Comparison of ENCODE assay signal across 19 cellular contexts in genomic region chr7:112360681-112361080, GRCh38.
DNase-seq lines count a peak whose midpoint lies in the region; ATAC-seq and TF ChIP-seq lines count a peak whose summit lies in the region.
"Had no signal": no experiment of that assay in that cellular context is flagged by ENCODE, and none has a peak within 500 bp of the region (broad histone marks: within the 10 kb centered on the region; RNA-seq: fewer than 3 reads in every experiment).

No MANE protein-coding gene starts in this region.

- TF ChIP-seq CTCF in breast epithelium (IDR thresholded peaks at IDR 0.05) (no peak), MCF 10A (IDR thresholded peaks at IDR 0.05; ENCODE audit: unreplicated experiment) (no peak)

- no peaks in the 10 kb centered on the region for H3K9me3 Mint-ChIP-seq in MCF 10A (ENCODE audit: unreplicated experiment)
- H3K9me3 Mint-ChIP-seq: CD8-positive, alpha-beta memory T cell had no signal

- no peak overlapping the region for H3K27ac Mint-ChIP-seq in MCF 10A (ENCODE audit: low read depth, unreplicated experiment)
- H3K27ac Mint-ChIP-seq: CD8-positive, alpha-beta memory T cell had no signal

- no peak overlapping the region for H3K18ac ChIP-seq in trophoblast cell (ENCODE audit: low read length)

- CTCF ChIA-PET in MCF 10A (lab: Yijun Ruan, JAX) = interaction anchor here (0.6 to 0.7 kb wide), 2 partner anchors 63 to 433 kb away, joined by 3 read pairs; no protein-coding TSS in a partner anchor

- in situ Hi-C loops in ACHN (cut with HindIII; ENCODE audit: low pct_ligation_motif_present, low pct_unique_long_range_greater_than_20kb, low sequenced_read_pairs) = no loop called here

- H3K9ac ChIP-seq in trophoblast cell (ENCODE audit: low read length) = no peak overlapping the region

- no peaks in the 10 kb centered on the region for H3K27me3 ChIP-seq in breast epithelium
- no peaks in the 10 kb centered on the region for H3K27me3 ChIP-seq in trophoblast cell (ENCODE audit: insufficient read depth, low read length)
- H3K27me3 ChIP-seq: SJCRH30 had no signal

- H3K4me3 Mint-ChIP-seq in MCF 10A (ENCODE audit: unreplicated experiment) = no peak overlapping the region
- H3K4me3 Mint-ChIP-seq: CD8-positive, alpha-beta memory T cell had no signal

- H3K4me2 ChIP-seq in trophoblast cell (ENCODE audit: low read length) = no peak overlapping the region

- no peaks in the 10 kb centered on the region for H3K27me3 Mint-ChIP-seq in MCF 10A (ENCODE audit: insufficient read depth, unreplicated experiment)

- DNase-seq in breast epithelium (ENCODE audit: low spot score in 2 of 2) = peak in 1 of 2 donors; percentile 32
- no peak for DNase-seq in MCF 10A (ENCODE audit: unreplicated experiment)
- peak; percentile 65 for DNase-seq in fibroblast of gingiva (ENCODE audit: low read depth)
- DNase-seq in trophoblast cell = peak; percentile 31 to 76
- DNase-seq in ACHN = no peak
- no peak for DNase-seq in activated naive CD4-positive, alpha-beta T cell (lab: John Stamatoyannopoulos, UW)
- DNase-seq in OCI-M2 (lab: John Stamatoyannopoulos, UW; ENCODE audit: unreplicated experiment) = no peak
- DNase-seq: 8988T; Calu3; CD8-positive, alpha-beta memory T cell; DMS153; Kasumi-1; NCI-H1092; NCI-H1436; NCI-H187 treated with DMSO at 0.1 percent for 48 hours; NCI-H2107; SJCRH30 had no signal

- no peaks in the 10 kb centered on the region for H3K4me1 Mint-ChIP-seq in MCF 10A (ENCODE audit: insufficient read depth, unreplicated experiment)
- H3K4me1 Mint-ChIP-seq: CD8-positive, alpha-beta memory T cell had no signal

- TF ChIP-seq POLR2A in breast epithelium (IDR thresholded peaks at IDR 0.05) = no peak

- no peak overlapping the region for H3K14ac ChIP-seq in trophoblast cell (ENCODE audit: low read length)

- no peak overlapping the region for H3K23ac ChIP-seq in trophoblast cell (ENCODE audit: low read length)

- peaks cover 0 to 3% of the 10 kb centered on the region in 2 donors for H3K4me1 ChIP-seq in breast epithelium
- peaks cover 0 to 2% of the 10 kb centered on the region in 2 experiments for H3K4me1 ChIP-seq in trophoblast cell (ENCODE audit: control insufficient read depth in 1 of 2, insufficient read depth in 2 of 2, low read length in 2 of 2)
- H3K4me1 ChIP-seq: SJCRH30 had no signal

- H4K12ac ChIP-seq in trophoblast cell (ENCODE audit: low read depth, low read length) = no peak overlapping the region

- H3K36me3 ChIP-seq in breast epithelium (no peaks in the 10 kb centered on the region), trophoblast cell (ENCODE audit: control insufficient read depth in 1 of 2, insufficient read depth in 2 of 2, low read length in 2 of 2) (no peaks in the 10 kb centered on the region)
- H3K36me3 ChIP-seq: SJCRH30 had no signal

- H4K8ac ChIP-seq in trophoblast cell (ENCODE audit: low read depth, low read length) = no peak overlapping the region

- no peak overlapping the region for H2BK120ac ChIP-seq in trophoblast cell (ENCODE audit: insufficient read depth, low read length, poor library complexity)

- no peaks in the 10 kb centered on the region for H3K79me1 ChIP-seq in trophoblast cell (ENCODE audit: low read length)

- no peaks in the 10 kb centered on the region for H3K36me3 Mint-ChIP-seq in MCF 10A (ENCODE audit: insufficient read depth, unreplicated experiment)
- H3K36me3 Mint-ChIP-seq: CD8-positive, alpha-beta memory T cell had no signal

- H3K79me2 ChIP-seq in trophoblast cell (ENCODE audit: control insufficient read depth, insufficient read depth, low read length, poor library complexity) = no peaks in the 10 kb centered on the region

- no peak overlapping the region for H2AFZ ChIP-seq in trophoblast cell (ENCODE audit: insufficient read depth, low read length, poor library complexity)

- no CpG with 5 or more reads among the region's 8 CpGs for whole genome bisulfite sequencing in trophoblast cell (ENCODE audit: extremely low coverage, insufficient coverage, insufficient read length)

- H3K9me3 ChIP-seq in breast epithelium = no peaks in the 10 kb centered on the region
- no peaks in the 10 kb centered on the region for H3K9me3 ChIP-seq in trophoblast cell (ENCODE audit: insufficient read depth, low read depth, low read length)
- H3K9me3 ChIP-seq: SJCRH30 had no signal

- H2BK5ac ChIP-seq in trophoblast cell (ENCODE audit: low read depth, low read length, poor library complexity) = no peak overlapping the region

- no TSS peak for BruUV-seq in MCF 10A (replicated peaks; lab: Mats Ljungman, UMichigan)

- H4K91ac ChIP-seq in trophoblast cell (ENCODE audit: low read depth, low read length) = no peak overlapping the region

- intact Hi-C loops in breast epithelium (cut with DNase I; ENCODE audit: low total_unique reads) (no loop called here), MCF 10A (cut with micrococcal nuclease) (no loop called here)

- H3K4me3 ChIP-seq in breast epithelium = peak overlapping the region in 1 of 3 donors; percentile 15
- H3K4me3 ChIP-seq in trophoblast cell (ENCODE audit: low read depth, low read length) = no peak overlapping the region
- H3K4me3 ChIP-seq: SJCRH30 had no signal

- no peak overlapping the region for H2BK12ac ChIP-seq in trophoblast cell (ENCODE audit: low read length)

- no peak overlapping the region for H2AK5ac ChIP-seq in trophoblast cell (ENCODE audit: low read length)

- POLR2A ChIA-PET in MCF 10A (lab: Yijun Ruan, JAX) = interaction anchor here (1.1 kb wide), 1 partner anchor 21 kb away, joined by 4 read pairs; no protein-coding TSS in a partner anchor

- H3K27ac ChIP-seq in breast epithelium = peak overlapping the region; percentile 65 to 67
- H3K27ac ChIP-seq in trophoblast cell (ENCODE audit: low read depth, low read length) = no peak overlapping the region
- H3K27ac ChIP-seq: SJCRH30 had no signal

- ATAC-seq in HG03521 (IDR thresholded peaks at IDR 0.05; ENCODE audit: unreplicated experiment) = no peak
- ATAC-seq: HCT116 had no signal

- H3K4ac ChIP-seq in trophoblast cell (ENCODE audit: low read depth, low read length) = no peak overlapping the region

Comparison
In these comparisons a context has a peak if more than half of its experiments do, and no peak if none do; other contexts are left out.
1. DNase-seq: peak in fibroblast of gingiva (single experiment) and trophoblast cell (2 of 2); none in MCF 10A (single experiment), ACHN (single experiment), activated naive CD4-positive, alpha-beta T cell (0 of 4) and OCI-M2 (single experiment).